ENCODE assay signal across 17 cellular contexts in the genomic region with DNA sequence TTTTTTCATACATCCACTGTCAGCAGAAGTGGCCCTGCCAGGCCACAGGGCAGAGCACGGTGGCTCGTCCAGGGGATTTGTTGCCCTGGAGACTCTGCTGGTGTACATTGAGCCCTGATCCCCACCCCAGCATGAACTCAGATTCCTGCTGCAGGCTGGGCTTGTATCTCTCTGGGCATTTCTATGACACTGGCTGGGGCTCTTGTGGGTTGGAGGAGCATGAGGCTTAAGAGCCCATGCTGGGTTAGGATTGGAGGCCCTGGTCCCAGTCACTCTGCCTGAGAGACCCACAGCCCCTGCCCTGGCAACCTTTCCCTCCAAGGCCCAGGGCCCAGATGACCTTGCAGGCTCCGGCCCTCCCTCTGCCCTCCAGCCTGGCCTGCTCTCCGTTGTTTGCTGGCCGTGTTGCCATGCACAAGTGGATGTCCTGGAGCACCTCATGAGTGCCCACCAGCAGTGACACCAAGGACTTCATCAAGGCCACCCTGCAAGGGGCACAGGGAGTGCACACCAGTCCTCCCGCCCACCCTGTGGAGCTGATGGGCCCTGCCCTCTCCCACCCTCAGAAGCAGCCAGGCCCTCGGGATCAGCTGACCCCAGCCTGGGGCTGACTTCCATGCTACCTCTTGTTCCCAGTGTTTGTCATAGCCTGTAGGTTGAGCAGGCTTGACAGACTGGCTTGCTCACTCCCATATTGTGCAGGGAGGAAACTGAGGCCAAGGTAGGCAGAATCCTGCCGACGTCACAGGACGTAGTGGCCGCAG. TPM values are rescaled to one million over a fixed set of nuclear protein-coding genes. Genes with fewer than 3 reads are reported as not detected.
A peak's percentile ranks its signal among the peaks of the same experiment; 100 is the strongest.
DNase-seq lines count a peak whose midpoint lies in the region; ATAC-seq, FAIRE-seq and TF ChIP-seq lines count a peak whose summit lies in the region.
"Had no signal": no experiment of that assay in that cellular context is flagged by ENCODE, and none has a peak within 500 bp of the region (broad histone marks: within the 10 kb centered on the region; RNA-seq: fewer than 3 reads in every experiment).

No MANE protein-coding gene starts in this region.

- H3K4me3 Mint-ChIP-seq in osteocyte (ENCODE audit: unreplicated experiment), result no peak overlapping the region
- H3K4me3 Mint-ChIP-seq in T-helper 2 cell treated with Interferon-gamma antibody and Interleukin-4, amounts not matched to agents 5 μg/mL and 100 μg/mL, for 36 hours, result no peak overlapping the region
- H3K4me3 Mint-ChIP-seq: CD4-positive, alpha-beta T cell had no signal

- peak; percentile 62 for ATAC-seq in HepG2

- no peaks in the 10 kb centered on the region for H3K4me1 Mint-ChIP-seq in osteocyte (ENCODE audit: unreplicated experiment)
- peaks cover 1% of the 10 kb centered on the region for H3K4me1 Mint-ChIP-seq in T-helper 2 cell treated with Interferon-gamma antibody and Interleukin-4, amounts not matched to agents 5 μg/mL and 100 μg/mL, for 36 hours (ENCODE audit: low read depth)

- no peaks in the 10 kb centered on the region for H3K79me2 ChIP-seq in HepG2 (ENCODE audit: insufficient read depth, low read length)

- no TSS peak for BruUV-seq in HepG2 (replicated peaks; lab: Mats Ljungman, UMichigan)

- 29% methylated on average over 6 of the region's 11 CpGs for WGBS in HepG2 (ENCODE audit: low lambda C conversion rate)

- no peak overlapping the region for H3K27ac Mint-ChIP-seq in osteocyte (ENCODE audit: unreplicated experiment)
- no peak overlapping the region for H3K27ac Mint-ChIP-seq in T-helper 2 cell treated with Interferon-gamma antibody and Interleukin-4, amounts not matched to agents 5 μg/mL and 100 μg/mL, for 36 hours
- H3K27ac Mint-ChIP-seq: CD4-positive, alpha-beta T cell had no signal

- no peaks in the 10 kb centered on the region for H3K36me3 Mint-ChIP-seq in osteocyte (ENCODE audit: unreplicated experiment)
- H3K36me3 Mint-ChIP-seq in T-helper 2 cell treated with Interferon-gamma antibody and Interleukin-4, amounts not matched to agents 5 μg/mL and 100 μg/mL, for 36 hours (ENCODE audit: low read depth), result no peaks in the 10 kb centered on the region

- no peak overlapping the region for H2AFZ ChIP-seq in HepG2 (ENCODE audit: low read length)

- H3K27ac ChIP-seq in coronary artery (no peak overlapping the region), HepG2 (ENCODE audit: extremely low read length, insufficient read depth, low read length) (no peak overlapping the region), uterus (no peak overlapping the region)
- H3K27ac ChIP-seq: C4-2B had no signal

- H3K9me3 ChIP-seq in HepG2 (ENCODE audit: low read length) (no peaks in the 10 kb centered on the region), uterus (no peaks in the 10 kb centered on the region)
- H3K9me3 ChIP-seq: Caco-2 had no signal

- in situ Hi-C loops in HepG2 (cut with HindIII; ENCODE audit: extremely low pct_ligation_motif_present, low pct_unique_long_range_greater_than_20kb), result no loop called here

- TF ChIP-seq POLR2A in HepG2 (IDR thresholded peaks at IDR 0.05; ENCODE audit: insufficient read depth in 1 of 2, low read depth in 2 of 2, low read length in 2 of 2) (no peak), uterus (IDR thresholded peaks at IDR 0.05) (no peak)

- CTCF ChIA-PET in HepG2 (lab: Yijun Ruan, JAX; ENCODE audit: low intra/inter-chr PET ratio, low total read pairs), result no interaction called here

- no peak for FAIRE-seq in HepG2 (lab: Jason Lieb, UNC)
- FAIRE-seq: A204.1, D721Med, G401.6, GM12891 had no signal

- no peak for TF ChIP-seq RAD21 in HepG2 (CRISPR knock-in tag; IDR thresholded peaks at IDR 0.05)

- H3K9me3 Mint-ChIP-seq in osteocyte (ENCODE audit: unreplicated experiment), result no peaks in the 10 kb centered on the region
- H3K9me3 Mint-ChIP-seq in T-helper 2 cell treated with Interferon-gamma antibody and Interleukin-4, amounts not matched to agents 5 μg/mL and 100 μg/mL, for 36 hours, result no peaks in the 10 kb centered on the region
- H3K9me3 Mint-ChIP-seq: CD4-positive, alpha-beta T cell had no signal

- peaks cover 0 to 5% of the 10 kb centered on the region in 2 experiments; a peak in 2 of 5 replicates for H3K27me3 ChIP-seq in HepG2 (ENCODE audit: control insufficient read depth in 1 of 2, insufficient read depth in 2 of 2, low read length in 2 of 2)
- H3K27me3 ChIP-seq in uterus, result no peaks in the 10 kb centered on the region

- peak; percentile 20 for DNase-seq in activated CD8-positive, alpha-beta memory T cell treated with anti-CD3 and anti-CD28 coated beads, Interleukin-2, amount 50 U/mL, for 48 hours
- peak; percentile 60 for DNase-seq in coronary artery (ENCODE audit: low spot score)
- DNase-seq in HepG2 (ENCODE audit: low spot score), result peak; percentile 23
- peak; percentile 79 for DNase-seq in osteocyte (ENCODE audit: extremely low spot score, unreplicated experiment)
- DNase-seq in T-helper 2 cell treated with Interferon-gamma antibody and Interleukin-4, amounts not matched to agents 5 μg/mL and 100 μg/mL, for 36 hours (ENCODE audit: low spot score), result no peak
- no peak for DNase-seq in uterus
- DNase-seq in AML-193 (lab: John Stamatoyannopoulos, UW), result no peak
- no peak for DNase-seq in central memory CD4-positive, alpha-beta T cell
- DNase-seq: ACHN; Caco-2; CD4-positive, alpha-beta T cell; GOT3 had no signal

- H3K4me2 ChIP-seq in HepG2 (ENCODE audit: low read depth, low read length), result peak overlapping the region; percentile 58

- POLR2A ChIA-PET in HepG2 (lab: Yijun Ruan, JAX), result interaction anchor here (1.8 kb wide), 1 partner anchor 81 kb away, joined by 8 read pairs; a partner anchor contains a TSS

- H3K4me3 ChIP-seq in coronary artery (no peak overlapping the region), HepG2 (replicated peaks in 1 of 3; ENCODE audit: insufficient read depth in 1 of 3, low read depth in 2 of 3, low read length in 3 of 3) (peak overlapping the region in 1 of 3 experiments; percentile 18; a peak in 1 of 6 replicates), uterus (no peak overlapping the region)

- intact Hi-C loops in HepG2 (cut with micrococcal nuclease; ENCODE audit: unreplicated experiment), result loop anchor here (5.0 kb wide), 1 partner anchor 97 kb away; no protein-coding TSS in a partner anchor
- intact Hi-C loops in uterus (cut with DNase I; ENCODE audit: low total_unique reads), result no loop called here

- H3K4me1 ChIP-seq in HepG2 (ENCODE audit: insufficient read depth, low read length) (peaks cover 40% of the 10 kb centered on the region), uterus (no peaks in the 10 kb centered on the region)
- H3K4me1 ChIP-seq: Caco-2 had no signal

- no peak overlapping the region for H3K9ac ChIP-seq in HepG2 (ENCODE audit: insufficient read depth, low read depth, low read length)

- TF ChIP-seq CTCF in coronary artery (IDR thresholded peaks at IDR 0.05) (no peak), HepG2 (CRISPR knock-in tag; IDR thresholded peaks at IDR 0.05) (0 out of 2 replicates have a peak, but pooled peaks have one; percentile 9), osteocyte (IDR thresholded peaks at IDR 0.05) (no peak), uterus (IDR thresholded peaks at IDR 0.05) (no peak)

- no peaks in the 10 kb centered on the region for H3K36me3 ChIP-seq in HepG2 (replicated peaks in 1 of 2; ENCODE audit: control insufficient read depth in 1 of 2, insufficient read depth in 2 of 2, low read length in 2 of 2)
- no peaks in the 10 kb centered on the region for H3K36me3 ChIP-seq in uterus

- H3K27me3 Mint-ChIP-seq in osteocyte (ENCODE audit: unreplicated experiment), result no peaks in the 10 kb centered on the region
- H3K27me3 Mint-ChIP-seq in T-helper 2 cell treated with Interferon-gamma antibody and Interleukin-4, amounts not matched to agents 5 μg/mL and 100 μg/mL, for 36 hours (ENCODE audit: low read depth), result no peaks in the 10 kb centered on the region
- H3K27me3 Mint-ChIP-seq: CD4-positive, alpha-beta T cell had no signal

- TF ChIP-seq EP300 in HepG2 (IDR thresholded peaks at IDR 0.05; ENCODE audit: low read depth in 2 of 2, low read length in 2 of 2), result no peak
- TF ChIP-seq EP300 in HepG2 (CRISPR knock-in tag; IDR thresholded peaks at IDR 0.05; ENCODE audit: borderline replicate concordance), result no peak

- H4K20me1 ChIP-seq in HepG2 (ENCODE audit: insufficient read depth, low read length), result no peaks in the 10 kb centered on the region

RNA-seq across cellular contexts. Expression of a gene that starts 58.1 kb away (rescaled TPM):
- total RNA-seq in HepG2 (2016; rRNA removed; fragmentation: Illumina TruSeq; extraction: Trizol) (10.3 and 11.8 TPM in 2 replicates), osteocyte (26.1 and 28.2 TPM in 2 replicates), uterus (10 to 100 TPM in 2 of 4 donors, 1 to 10 TPM in 2; 5.3 to 35.6 (median 19.8) TPM)
- total RNA-seq in HepG2 (2016; cell fraction: cytosol; rRNA removed; fragmentation: Illumina TruSeq; extraction: Trizol; ENCODE audit: low read depth), result 4.8 and 8.2 TPM in 2 replicates
- total RNA-seq in HepG2 (2016; cell fraction: insoluble cytoplasmic fraction; rRNA removed; fragmentation: Illumina TruSeq; extraction: Trizol), result 10.6 and 11.9 TPM in 2 replicates
- 3.9 and 4.0 TPM in 2 replicates for total RNA-seq in HepG2 (2016; cell fraction: membrane; rRNA removed; fragmentation: Illumina TruSeq; extraction: Trizol)
- 12.8 and 14.4 TPM in 2 replicates for total RNA-seq in HepG2 (2016; cell fraction: nucleus; rRNA removed; fragmentation: Illumina TruSeq; extraction: Trizol)
- 4.4 and 5.3 TPM in 2 replicates for polyA plus RNA-seq in HepG2 (2011; rRNA removed)
- 1.9 and 2.2 TPM in 2 replicates for polyA plus RNA-seq in HepG2 (2011; cell fraction: cytosol; rRNA removed)
- polyA plus RNA-seq in HepG2 (2011; cell fraction: nucleus; rRNA removed), result 10.1 and 12.2 TPM in 2 replicates
- 4.4 and 5.3 TPM in 2 replicates for polyA plus RNA-seq in HepG2 (2012)
- 0.20 TPM in 2 replicates for polyA plus RNA-seq in HepG2 (2016; cell fraction: cytosol; fragmentation: Illumina TruSeq; extraction: Trizol; ENCODE audit: low read depth)
- polyA plus RNA-seq in HepG2 (2016; cell fraction: insoluble cytoplasmic fraction; fragmentation: Illumina TruSeq; extraction: Trizol; ENCODE audit: low read depth), result 4.7 TPM in 2 replicates
- 0.71 and 0.95 TPM in 2 replicates for polyA plus RNA-seq in HepG2 (2016; cell fraction: membrane; fragmentation: Illumina TruSeq; extraction: Trizol; ENCODE audit: low read depth)
- 22.5 and 25.6 TPM in 2 replicates for polyA plus RNA-seq in HepG2 (2016; cell fraction: nucleus; fragmentation: Illumina TruSeq; extraction: Trizol; ENCODE audit: insufficient read depth, low read depth)
- 12.7 and 16.2 TPM in 2 replicates for polyA minus RNA-seq in HepG2 (2011; rRNA and poly(A)+ RNA removed; ENCODE audit: low replicate concordance)
- 5.2 and 5.8 TPM in 2 replicates for polyA minus RNA-seq in HepG2 (2011; cell fraction: cytosol; rRNA and poly(A)+ RNA removed)
- 19.8 and 20.3 TPM in 2 replicates for polyA minus RNA-seq in HepG2 (2011; cell fraction: nucleus; rRNA and poly(A)+ RNA removed)

Comparison
In these comparisons a context has a peak if more than half of its experiments do, and no peak if none do; other contexts are left out.
1. DNase-seq: peak in activated CD8-positive, alpha-beta memory T cell treated with anti-CD3 and anti-CD28 coated beads, Interleukin-2, amount 50 U/mL, for 48 hours (single experiment), coronary artery (single experiment), HepG2 (single experiment) and osteocyte (single experiment); none in T-helper 2 cell treated with Interferon-gamma antibody and Interleukin-4, amounts not matched to agents 5 μg/mL and 100 μg/mL, for 36 hours (single experiment), uterus (0 of 2), AML-193 (0 of 2) and central memory CD4-positive, alpha-beta T cell (single experiment).